Comparison of ENCODE assay signal across 12 cellular contexts in the genomic region with DNA sequence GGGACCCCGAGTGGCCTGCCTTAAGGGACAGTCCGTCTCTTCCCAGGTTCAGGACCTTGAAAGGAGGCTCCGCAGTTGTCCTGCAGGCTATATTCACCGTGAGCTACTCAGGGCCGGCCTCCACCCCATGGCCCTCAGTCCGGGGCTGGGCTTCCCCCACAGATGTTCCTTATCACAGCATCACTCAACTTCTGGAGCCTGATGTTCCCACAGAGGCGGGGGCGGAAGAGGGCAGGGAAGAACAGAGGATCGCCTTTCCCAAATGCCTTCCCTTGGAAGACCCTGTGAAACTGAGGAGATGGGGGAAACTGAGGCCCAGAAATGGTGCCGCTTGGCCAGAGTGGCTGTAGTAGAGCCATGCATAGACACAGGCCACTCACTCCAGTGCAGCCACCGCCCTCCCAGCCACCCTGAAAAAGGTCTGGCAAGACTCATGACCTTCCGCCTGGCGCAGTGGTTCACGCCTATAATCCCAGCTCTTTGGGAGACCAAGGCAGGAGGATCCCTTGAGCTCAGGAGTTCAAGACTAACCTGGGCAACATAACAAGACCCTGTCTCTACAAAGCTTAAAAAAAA. TPM values are rescaled to one million over a fixed set of nuclear protein-coding genes. Genes with fewer than 3 reads are reported as not detected.
"Had no signal": no experiment of that assay in that cellular context is flagged by ENCODE, and none has a peak within 500 bp of the region (broad histone marks: within the 10 kb centered on the region; RNA-seq: fewer than 3 reads in every experiment).

No MANE protein-coding gene starts in this region.

- H3K27me3 ChIP-seq: suprapubic skin had no signal

- DNase-seq: esophagus squamous epithelium, occipital lobe had no signal

- H3K4me3 ChIP-seq: breast epithelium, esophagus squamous epithelium, gastrocnemius medialis, prostate gland, suprapubic skin had no signal

- H3K9me3 ChIP-seq: breast epithelium, esophagus squamous epithelium, gastrocnemius medialis, prostate gland, suprapubic skin had no signal

- ATAC-seq: activated T-cell treated with anti-CD3 and anti-CD28 coated beads, Interleukin-2, amount 50 U/mL, for 4 hours had no signal

- H3K27ac ChIP-seq: breast epithelium, gastrocnemius medialis, prostate gland, suprapubic skin had no signal

- H3K36me3 ChIP-seq: breast epithelium, esophagus squamous epithelium, gastrocnemius medialis, prostate gland, suprapubic skin had no signal

- H3K4me1 ChIP-seq: breast epithelium, gastrocnemius medialis, prostate gland, suprapubic skin had no signal

RNA-seq across cellular contexts. Expression of gene COX4I2, which starts 4.3 kb away (rescaled TPM):
- total RNA-seq: activated CD4-positive, alpha-beta memory T cell treated with anti-CD3 and anti-CD28 coated beads for 36 hours; activated naive CD8-positive, alpha-beta T cell treated with anti-CD3 and anti-CD28 coated beads for 36 hours; activated T-cell treated with anti-CD3 and anti-CD28 coated beads, Interleukin-2, amount 50 U/mL, for 4 hours; chondrocyte; dermis microvascular lymphatic vessel endothelial cell; natural killer cell treated with Interleukin-12 subunit alpha and Interleukin-12 subunit beta and Interleukin-15 and Interleukin-18, amount 100 ng/mL, for 72 hours; occipital lobe had no signal
